ENCODE assay signal across 8 cellular contexts in the genomic region with DNA sequence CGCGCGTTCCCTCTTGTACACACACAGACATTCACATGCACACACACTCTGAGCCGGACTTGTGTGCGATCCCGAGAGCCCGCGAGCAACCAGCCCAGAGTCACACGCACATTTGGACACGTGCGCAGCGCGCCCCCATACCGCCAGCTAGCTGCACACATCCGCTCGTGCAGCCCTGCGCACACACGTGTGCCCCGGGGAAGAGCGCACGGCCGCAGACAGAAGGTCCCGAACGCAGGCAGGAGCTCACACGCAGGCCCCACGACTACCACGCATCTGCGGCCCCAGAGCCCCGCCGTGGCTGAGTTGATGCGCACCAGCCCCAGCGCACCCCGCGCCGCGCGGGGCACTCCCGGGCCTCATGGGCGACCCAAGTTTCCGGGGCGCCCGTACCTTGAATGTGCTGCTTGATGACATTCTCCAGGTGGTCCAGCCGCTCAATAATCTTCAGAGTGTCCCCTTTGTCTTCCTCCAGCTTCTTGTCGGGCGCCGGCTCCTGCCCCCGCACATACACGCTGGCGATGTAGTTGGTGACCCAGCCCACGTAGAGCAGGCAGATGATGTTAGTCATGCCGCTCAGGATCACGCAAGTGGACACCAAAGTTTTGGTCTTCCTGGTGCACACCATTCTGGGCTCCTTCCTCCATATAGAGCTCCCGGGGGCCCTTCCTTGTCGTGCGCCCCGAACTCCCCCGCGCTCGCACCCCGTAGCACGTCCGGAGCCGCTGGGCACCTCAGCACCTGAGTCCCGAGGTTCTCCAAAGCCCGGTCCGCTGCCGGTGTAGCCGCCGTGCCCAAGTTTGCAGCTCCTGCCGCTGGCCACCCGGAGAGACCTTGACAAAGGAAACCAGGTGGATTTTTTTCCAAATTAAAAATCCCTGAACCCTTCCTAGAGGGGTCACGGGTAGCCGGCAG. TPM values are rescaled to one million over a fixed set of nuclear protein-coding genes. Genes with fewer than 3 reads are reported as not detected.
DNase-seq lines count a peak whose midpoint lies in the region; ATAC-seq lines count a peak whose summit lies in the region.

No MANE protein-coding gene starts in this region.

- H3K27ac ChIP-seq in rectal smooth muscle tissue (ENCODE audit: low read depth, low read length), result peak overlapping the region; percentile 88

- peak overlapping the region; percentile 84 for H3K4me3 ChIP-seq in MG63
- peak overlapping the region; percentile 77 for H3K4me3 ChIP-seq in rectal smooth muscle tissue (ENCODE audit: low read length)

- H3K27me3 ChIP-seq in MG63 (no peaks in the 10 kb centered on the region), rectal smooth muscle tissue (ENCODE audit: control insufficient read depth, insufficient read depth, low read length) (no peaks in the 10 kb centered on the region)

- H3K9me3 Mint-ChIP-seq in activated naive CD4-positive, alpha-beta T cell treated with anti-CD3 and anti-CD28 coated beads, Interleukin-2, amount 50 U/mL, for 24 hours, result no peaks in the 10 kb centered on the region

- peaks cover 4% of the 10 kb centered on the region for H3K4me1 Mint-ChIP-seq in activated naive CD4-positive, alpha-beta T cell treated with anti-CD3 and anti-CD28 coated beads, Interleukin-2, amount 50 U/mL, for 24 hours

- intact Hi-C loops in left ventricle myocardium superior (cut with micrococcal nuclease), result no loop called here

- H3K4me3 Mint-ChIP-seq in activated naive CD4-positive, alpha-beta T cell treated with anti-CD3 and anti-CD28 coated beads, Interleukin-2, amount 50 U/mL, for 24 hours, result peak overlapping the region; percentile 76

- DNase-seq in ELF-1 (ENCODE audit: low read depth, low spot score) (peak; percentile 34), MG63 (peak; percentile 48), left ventricle myocardium superior (peak; percentile 71), putamen (ENCODE audit: low spot score) (no peak)

- ATAC-seq in GM19467 (IDR thresholded peaks at IDR 0.05; ENCODE audit: unreplicated experiment) (peak; percentile 1), left ventricle myocardium superior (peak; percentile 54), GM18498 (IDR thresholded peaks at IDR 0.05; ENCODE audit: unreplicated experiment) (no peak)

- peaks cover 15% of the 10 kb centered on the region for H3K4me1 ChIP-seq in rectal smooth muscle tissue (ENCODE audit: control insufficient read depth, insufficient read depth, low read length)

- H3K9ac ChIP-seq in rectal smooth muscle tissue (ENCODE audit: low read length), result peak overlapping the region; percentile 24

- H3K36me3 Mint-ChIP-seq in activated naive CD4-positive, alpha-beta T cell treated with anti-CD3 and anti-CD28 coated beads, Interleukin-2, amount 50 U/mL, for 24 hours, result no peaks in the 10 kb centered on the region

- no peaks in the 10 kb centered on the region for H3K9me3 ChIP-seq in MG63

- no peak overlapping the region for H3K27ac Mint-ChIP-seq in activated naive CD4-positive, alpha-beta T cell treated with anti-CD3 and anti-CD28 coated beads, Interleukin-2, amount 50 U/mL, for 24 hours

- H3K27me3 Mint-ChIP-seq in activated naive CD4-positive, alpha-beta T cell treated with anti-CD3 and anti-CD28 coated beads, Interleukin-2, amount 50 U/mL, for 24 hours, result peaks cover 31% of the 10 kb centered on the region

- H3K36me3 ChIP-seq in MG63, result no peaks in the 10 kb centered on the region
- no peaks in the 10 kb centered on the region for H3K36me3 ChIP-seq in rectal smooth muscle tissue (ENCODE audit: control insufficient read depth, insufficient read depth, low read length)

RNA-seq across cellular contexts. Expression of a gene that starts 0.6 kb away (rescaled TPM):
- total RNA-seq in MG63 (2014; rRNA removed; shearing (Covaris generic); ENCODE audit: low replicate concordance), result 12.9 and 25.3 TPM in 2 replicates
- 25.3 TPM for total RNA-seq in left ventricle myocardium superior
